ENCODE assay signal across 28 cellular contexts in the genomic region with DNA sequence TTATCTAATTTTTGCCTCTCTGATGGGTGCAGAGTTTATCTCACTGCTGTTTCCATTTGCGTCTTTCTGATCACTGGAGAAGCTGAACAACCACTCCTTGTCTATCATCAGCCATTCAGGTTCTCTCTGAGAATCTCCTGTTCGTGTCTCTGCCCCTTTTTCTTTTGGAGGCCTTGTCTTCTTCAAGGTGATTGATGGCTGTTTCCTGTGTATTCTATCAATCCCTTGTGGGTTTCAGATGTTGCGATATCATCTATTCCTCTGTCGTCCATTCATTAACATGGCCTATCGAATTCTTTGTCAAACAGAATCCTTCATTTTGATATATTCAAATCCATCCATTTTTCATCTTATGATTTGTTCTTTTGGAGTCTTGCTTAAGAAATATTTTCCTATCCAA.
"Had no signal": no experiment of that assay in that cellular context is flagged by ENCODE, and none has a peak within 500 bp of the region (broad histone marks: within the 10 kb centered on the region; RNA-seq: fewer than 3 reads in every experiment).

No MANE protein-coding gene starts in this region.

- H3K36me3 ChIP-seq: adrenal gland, esophagus squamous epithelium, WERI-Rb-1 had no signal

- H3K36me3 Mint-ChIP-seq: activated CD4-positive, alpha-beta memory T cell treated with anti-CD3 and anti-CD28 coated beads for 36 hours; activated naive CD4-positive, alpha-beta T cell treated with anti-CD3 and anti-CD28 coated beads, Interleukin-2, amount 10 ng/mL, durations not matched to agents 7 days and 5 days had no signal

- H3K4me3 ChIP-seq: adrenal gland, body of pancreas, esophagus squamous epithelium had no signal

- H3K4me3 Mint-ChIP-seq: activated B cell treated with CpG ODN at 0.5 μM for 24 hours; activated CD4-positive, alpha-beta memory T cell treated with anti-CD3 and anti-CD28 coated beads for 36 hours; activated CD4-positive, alpha-beta T cell treated with anti-CD3 and anti-CD28 coated beads for 36 hours; activated CD4-positive, alpha-beta T cell treated with anti-CD3 and anti-CD28 coated beads, Interleukin-2, amount 10 ng/mL, durations not matched to agents 24 days and 14 days; activated naive CD4-positive, alpha-beta T cell treated with anti-CD3 and anti-CD28 coated beads, Interleukin-2, amount 10 ng/mL, durations not matched to agents 7 days and 5 days; activated naive CD8-positive, alpha-beta T cell treated with anti-CD3 and anti-CD28 coated beads, Interleukin-2, amount 50 U/mL, for 24 hours; activated T-cell treated with anti-CD3 and anti-CD28 coated beads, Interleukin-2, amount 50 U/mL, for 24 hours; activated T-cell treated with anti-CD3 and anti-CD28 coated beads, Interleukin-2, amount 50 U/mL, for 72 hours; T-helper 1 cell treated with Interleukin-12 subunit alpha and Interleukin-12 subunit beta and Interleukin-4 antibody, amounts not matched to agents 30 μg/mL and 1 μg/mL, for 36 hours; T-helper 2 cell treated with Interferon-gamma antibody and Interleukin-4, amounts not matched to agents 5 μg/mL and 100 μg/mL, for 36 hours had no signal

- H3K27ac Mint-ChIP-seq: activated B cell treated with CpG ODN at 0.5 μM for 24 hours; activated CD4-positive, alpha-beta memory T cell treated with anti-CD3 and anti-CD28 coated beads for 36 hours; activated CD4-positive, alpha-beta T cell treated with anti-CD3 and anti-CD28 coated beads for 36 hours; activated CD4-positive, alpha-beta T cell treated with anti-CD3 and anti-CD28 coated beads, Interleukin-2, amount 10 ng/mL, durations not matched to agents 24 days and 14 days; activated naive CD4-positive, alpha-beta T cell treated with anti-CD3 and anti-CD28 coated beads, Interleukin-2, amount 50 U/mL, for 72 hours; activated naive CD8-positive, alpha-beta T cell treated with anti-CD3 and anti-CD28 coated beads, Interleukin-2, amount 50 U/mL, for 24 hours; activated T-cell treated with anti-CD3 and anti-CD28 coated beads, Interleukin-2, amount 50 U/mL, for 24 hours; activated T-cell treated with anti-CD3 and anti-CD28 coated beads, Interleukin-2, amount 50 U/mL, for 72 hours; T-helper 1 cell treated with Interleukin-12 subunit alpha and Interleukin-12 subunit beta and Interleukin-4 antibody, amounts not matched to agents 30 μg/mL and 1 μg/mL, for 36 hours; T-helper 2 cell treated with Interferon-gamma antibody and Interleukin-4, amounts not matched to agents 5 μg/mL and 100 μg/mL, for 36 hours had no signal

- ATAC-seq: activated CD4-positive, alpha-beta T cell treated with anti-CD3 and anti-CD28 coated beads for 36 hours; activated CD4-positive, CD25-positive, alpha-beta regulatory T cell treated with anti-CD3 and anti-CD28 coated beads, Interleukin-2, amount 50 U/mL, for 24 hours; activated naive CD4-positive, alpha-beta T cell treated with anti-CD3 and anti-CD28 coated beads, Interleukin-2, amount 50 U/mL, for 72 hours; activated naive CD8-positive, alpha-beta T cell treated with anti-CD3 and anti-CD28 coated beads, Interleukin-2, amount 50 U/mL, for 24 hours; activated T-cell treated with anti-CD3 and anti-CD28 coated beads, Interleukin-2, amount 50 U/mL, for 72 hours; body of pancreas had no signal

- H3K27me3 Mint-ChIP-seq: activated B cell treated with CpG ODN at 0.5 μM for 24 hours; activated CD4-positive, alpha-beta memory T cell treated with anti-CD3 and anti-CD28 coated beads for 36 hours; activated CD4-positive, alpha-beta T cell treated with anti-CD3 and anti-CD28 coated beads for 36 hours; activated T-cell treated with anti-CD3 and anti-CD28 coated beads, Interleukin-2, amount 50 U/mL, for 24 hours had no signal

- H3K27me3 ChIP-seq: adrenal gland, body of pancreas had no signal

- H3K9me3 ChIP-seq: adrenal gland, body of pancreas had no signal

- DNase-seq: activated B cell treated with CpG ODN at 0.5 μM for 24 hours; activated CD4-positive, alpha-beta memory T cell treated with anti-CD3 and anti-CD28 coated beads for 36 hours; activated CD4-positive, alpha-beta T cell treated with anti-CD3 and anti-CD28 coated beads for 36 hours; activated CD4-positive, alpha-beta T cell treated with anti-CD3 and anti-CD28 coated beads, Interleukin-2, amount 10 ng/mL, durations not matched to agents 24 days and 14 days; activated CD8-positive, alpha-beta memory T cell treated with anti-CD3 and anti-CD28 coated beads, Interleukin-2, amount 50 U/mL, for 48 hours; activated gamma-delta T cell; activated naive CD4-positive, alpha-beta T cell; activated naive CD4-positive, alpha-beta T cell treated with anti-CD3 and anti-CD28 coated beads, Interleukin-2, amount 10 ng/mL, durations not matched to agents 7 days and 5 days; activated naive CD8-positive, alpha-beta T cell treated with anti-CD3 and anti-CD28 coated beads, Interleukin-2, amount 50 U/mL, for 24 hours; activated T-cell treated with anti-CD3 and anti-CD28 coated beads for 4 hours; activated T-cell treated with anti-CD3 and anti-CD28 coated beads, Interleukin-2, amount 50 U/mL, for 24 hours; activated T-cell treated with anti-CD3 and anti-CD28 coated beads, Interleukin-2, amount 50 U/mL, for 72 hours; adrenal gland; amygdala; body of pancreas; caudate nucleus; cortex of kidney; effector CD8-positive, alpha-beta T cell; esophagus squamous epithelium; foreskin melanocyte; head of caudate nucleus; T1000; WERI-Rb-1 had no signal

- H3K27ac ChIP-seq: adrenal gland, body of pancreas, epithelial cell of prostate, esophagus squamous epithelium, WERI-Rb-1 had no signal
